ENCODE assay signal across 1 cellular context in the genomic region with DNA sequence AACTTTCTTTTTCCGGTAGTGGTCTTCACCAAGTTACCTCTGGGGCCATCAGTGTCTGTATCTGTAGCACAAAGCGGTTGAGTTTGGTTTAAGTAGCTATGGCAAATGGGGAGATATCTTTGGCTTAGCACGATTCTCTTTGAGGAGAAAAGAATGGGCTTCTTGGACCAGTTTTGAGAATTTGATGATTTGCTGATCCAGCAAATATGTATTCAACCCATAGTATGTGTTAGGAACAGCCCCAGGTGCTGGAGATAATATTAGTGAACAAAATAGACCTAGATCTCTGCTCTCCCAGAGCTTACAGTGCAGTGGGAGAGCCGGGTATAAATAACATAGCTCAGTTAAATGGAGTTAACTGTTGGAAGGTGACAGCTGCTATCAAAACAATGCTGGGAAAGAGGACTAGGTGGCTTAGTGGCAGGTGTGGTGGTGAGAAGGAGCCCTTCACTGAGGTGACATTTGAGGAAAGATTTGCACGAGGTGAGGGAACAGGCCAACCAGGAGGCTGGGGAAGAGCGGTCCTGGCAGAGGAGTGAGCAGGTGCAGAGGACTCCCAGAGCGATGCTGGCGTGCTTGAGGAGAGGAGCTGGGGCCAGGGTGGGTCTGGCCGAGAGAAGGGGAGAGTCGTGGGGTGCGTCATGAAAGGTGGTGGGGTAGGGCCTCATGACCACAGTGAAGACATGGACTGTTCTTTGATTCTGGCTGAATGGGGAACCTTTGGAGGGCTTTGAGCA.
TF ChIP-seq lines count a peak whose summit lies in the region.

No MANE protein-coding gene starts in this region.

TF ChIP-seq in GM12878, 131 proteins besides CTCF, POLR2A, EP300 and RAD21:
- TF ChIP-seq NRF1 (conservative IDR thresholded peaks at IDR 0.05; ENCODE audit: low read depth, low read length), result no peak
- no peak for TF ChIP-seq BCL11A (IDR thresholded peaks at IDR 0.05; ENCODE audit: low read depth, low read length)
- no peak for TF ChIP-seq EZH2 (IDR thresholded peaks at IDR 0.05; ENCODE audit: borderline replicate concordance, control insufficient read depth, low read depth, low read length)
- TF ChIP-seq, protein P1, sequence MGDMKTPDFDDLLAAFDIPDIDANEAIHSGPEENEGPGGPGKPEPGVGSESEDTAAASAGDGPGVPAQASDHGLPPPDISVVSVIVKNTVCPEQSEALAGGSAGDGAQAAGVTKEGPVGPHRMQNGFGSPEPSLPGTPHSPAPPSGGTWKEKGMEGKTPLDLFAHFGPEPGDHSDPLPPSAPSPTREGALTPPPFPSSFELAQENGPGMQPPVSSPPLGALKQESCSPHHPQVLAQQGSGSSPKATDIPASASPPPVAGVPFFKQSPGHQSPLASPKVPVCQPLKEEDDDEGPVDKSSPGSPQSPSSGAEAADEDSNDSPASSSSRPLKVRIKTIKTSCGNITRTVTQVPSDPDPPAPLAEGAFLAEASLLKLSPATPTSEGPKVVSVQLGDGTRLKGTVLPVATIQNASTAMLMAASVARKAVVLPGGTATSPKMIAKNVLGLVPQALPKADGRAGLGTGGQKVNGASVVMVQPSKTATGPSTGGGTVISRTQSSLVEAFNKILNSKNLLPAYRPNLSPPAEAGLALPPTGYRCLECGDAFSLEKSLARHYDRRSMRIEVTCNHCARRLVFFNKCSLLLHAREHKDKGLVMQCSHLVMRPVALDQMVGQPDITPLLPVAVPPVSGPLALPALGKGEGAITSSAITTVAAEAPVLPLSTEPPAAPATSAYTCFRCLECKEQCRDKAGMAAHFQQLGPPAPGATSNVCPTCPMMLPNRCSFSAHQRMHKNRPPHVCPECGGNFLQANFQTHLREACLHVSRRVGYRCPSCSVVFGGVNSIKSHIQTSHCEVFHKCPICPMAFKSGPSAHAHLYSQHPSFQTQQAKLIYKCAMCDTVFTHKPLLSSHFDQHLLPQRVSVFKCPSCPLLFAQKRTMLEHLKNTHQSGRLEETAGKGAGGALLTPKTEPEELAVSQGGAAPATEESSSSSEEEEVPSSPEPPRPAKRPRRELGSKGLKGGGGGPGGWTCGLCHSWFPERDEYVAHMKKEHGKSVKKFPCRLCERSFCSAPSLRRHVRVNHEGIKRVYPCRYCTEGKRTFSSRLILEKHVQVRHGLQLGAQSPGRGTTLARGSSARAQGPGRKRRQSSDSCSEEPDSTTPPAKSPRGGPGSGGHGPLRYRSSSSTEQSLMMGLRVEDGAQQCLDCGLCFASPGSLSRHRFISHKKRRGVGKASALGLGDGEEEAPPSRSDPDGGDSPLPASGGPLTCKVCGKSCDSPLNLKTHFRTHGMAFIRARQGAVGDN (IDR thresholded peaks at IDR 0.05), result peak; percentile 41; the same call in 1 of the 2 replicates
- TF ChIP-seq MTA3 (IDR thresholded peaks at IDR 0.05; ENCODE audit: borderline replicate concordance, low read length), result no peak
- TF ChIP-seq SREBF2 (IDR thresholded peaks at IDR 0.05; ENCODE audit: low read length), result no peak
